ENCODE assay signal across 9 cellular contexts in the genomic region with DNA sequence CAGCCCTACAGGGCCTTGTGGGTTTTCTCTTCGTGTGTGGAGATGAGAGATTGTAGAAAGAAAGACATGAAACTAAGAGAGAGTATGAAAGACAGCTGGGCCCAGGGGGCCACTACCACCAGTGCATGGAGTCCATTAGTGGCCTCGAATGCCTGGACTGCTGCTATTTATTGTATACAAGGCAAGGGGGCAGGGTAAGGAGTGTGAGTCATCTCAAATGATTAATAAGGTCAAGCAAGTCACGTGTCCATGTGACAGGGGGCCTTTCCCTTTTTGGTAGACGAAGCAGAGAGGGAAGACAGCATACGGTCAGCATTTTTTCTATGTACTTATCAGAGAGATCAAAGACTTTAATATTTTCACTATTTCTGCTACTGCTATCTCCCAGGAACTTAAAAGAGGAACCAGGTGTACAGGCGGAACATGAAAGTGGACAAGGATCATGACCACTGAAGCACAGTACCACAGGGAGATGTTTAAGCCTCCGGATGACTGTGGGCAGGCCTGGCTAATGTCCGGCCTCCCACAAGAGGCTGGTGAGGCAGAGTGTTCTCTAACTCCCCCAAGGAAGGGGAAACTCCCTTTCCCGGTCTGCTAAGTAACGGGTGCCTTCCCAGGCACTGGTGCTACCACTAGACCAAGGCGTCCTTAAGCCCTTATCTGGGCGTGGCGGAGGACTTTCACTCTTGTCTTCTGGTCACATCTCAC. TPM values are rescaled to one million over a fixed set of nuclear protein-coding genes. Genes with fewer than 3 reads are reported as not detected.
DNase-seq lines count a peak whose midpoint lies in the region; ATAC-seq and TF ChIP-seq lines count a peak whose summit lies in the region.
"Had no signal": no experiment of that assay in that cellular context is flagged by ENCODE, and none has a peak within 500 bp of the region (broad histone marks: within the 10 kb centered on the region; RNA-seq: fewer than 3 reads in every experiment).

No MANE protein-coding gene starts in this region.

- H3K9me3 ChIP-seq in esophagus squamous epithelium = no peaks in the 10 kb centered on the region

- peak overlapping the region in 3 of 4 donors; percentile 60 to 70 (median 63) for H3K27ac ChIP-seq in esophagus squamous epithelium

- no peaks in the 10 kb centered on the region for H3K27me3 Mint-ChIP-seq in progenitor cell of endocrine pancreas

- no peaks in the 10 kb centered on the region for H3K36me3 Mint-ChIP-seq in progenitor cell of endocrine pancreas (ENCODE audit: insufficient read depth)

- peak overlapping the region; percentile 1 for H3K27ac Mint-ChIP-seq in progenitor cell of endocrine pancreas

- no peaks in the 10 kb centered on the region for H3K36me3 ChIP-seq in esophagus squamous epithelium

- no peak for TF ChIP-seq CTCF in esophagus squamous epithelium (IDR thresholded peaks at IDR 0.05)
- TF ChIP-seq CTCF in progenitor cell of endocrine pancreas (IDR thresholded peaks at IDR 0.05; ENCODE audit: unreplicated experiment) = no peak

- no peaks in the 10 kb centered on the region for H3K9me3 Mint-ChIP-seq in progenitor cell of endocrine pancreas (ENCODE audit: low read depth)

- DNase-seq in DMS53 treated with DMSO at 0.1 percent for 48 hours (lab: John Stamatoyannopoulos, UW; ENCODE audit: unreplicated experiment) (peak; percentile 37), OCI-M1 (lab: John Stamatoyannopoulos, UW) (peak; percentile 95), esophagus squamous epithelium (lab: John Stamatoyannopoulos, UW) (no peak), progenitor cell of endocrine pancreas (ENCODE audit: low spot score, unreplicated experiment) (no peak), GF-D8 (lab: John Stamatoyannopoulos, UW) (no peak)
- DNase-seq in activated effector memory CD4-positive, alpha-beta T cell treated with anti-CD3 and anti-CD28 coated beads, Interleukin-2, amount 50 U/mL, for 16 hours = no peak
- DNase-seq: NCI-H1436 treated with DMSO at 0.1 percent for 48 hours had no signal

- peaks cover 10% of the 10 kb centered on the region for H3K4me1 Mint-ChIP-seq in progenitor cell of endocrine pancreas (ENCODE audit: low read depth)

- WGBS in esophagus squamous epithelium, 2 donors = 49 to 60% methylated on average over 13 of the region's 13 CpGs

- no peak for TF ChIP-seq POLR2A in esophagus squamous epithelium (IDR thresholded peaks at IDR 0.05)

- intact Hi-C loops in esophagus squamous epithelium (cut with DNase I) = no loop called here

- no peak overlapping the region for H3K4me3 Mint-ChIP-seq in progenitor cell of endocrine pancreas (ENCODE audit: low read depth)

- H3K4me1 ChIP-seq in esophagus squamous epithelium = peaks cover 5 to 26% (median 7%) of the 10 kb centered on the region in 3 donors

- no peak overlapping the region for H3K4me3 ChIP-seq in esophagus squamous epithelium

- ATAC-seq in HG02678 (IDR thresholded peaks at IDR 0.05; ENCODE audit: unreplicated experiment) (no peak), HG03159 (IDR thresholded peaks at IDR 0.05; ENCODE audit: unreplicated experiment) (no peak)

- H3K27me3 ChIP-seq in esophagus squamous epithelium = no peaks in the 10 kb centered on the region

RNA-seq across cellular contexts. Expression of gene FGF21, which starts 25.5 kb away (rescaled TPM):
- total RNA-seq in esophagus squamous epithelium (not detected), progenitor cell of endocrine pancreas (not detected in 2 replicates)

RNA-seq across cellular contexts. Expression of gene FUT1, which starts 28.4 kb away (rescaled TPM):
- total RNA-seq in esophagus squamous epithelium (1 to 10 TPM; 3.4 to 6.3 (median 4.8) TPM), progenitor cell of endocrine pancreas (5.4 and 6.9 TPM in 2 replicates)

RNA-seq across cellular contexts. Expression of gene BCAT2, which starts 30.0 kb away (rescaled TPM):
- 10 to 100 TPM; 22.8 to 61.0 (median 42.2) TPM for total RNA-seq in esophagus squamous epithelium
- total RNA-seq in progenitor cell of endocrine pancreas = 61.0 and 70.0 TPM in 2 replicates

RNA-seq across cellular contexts. Expression of gene IZUMO1, which starts 34.1 kb away (rescaled TPM):
- total RNA-seq in esophagus squamous epithelium (10 to 100 TPM in 1 of 4 donors, 1 to 10 TPM in 2, not detected in 1; 2.3 to 56.0 (median 5.0) TPM), progenitor cell of endocrine pancreas (0.55 and 1.0 TPM in 2 replicates)

RNA-seq across cellular contexts. Expression of gene RASIP1, which starts 40.4 kb away (rescaled TPM):
- total RNA-seq in esophagus squamous epithelium (1 to 10 TPM; 4.0 to 9.6 (median 6.5) TPM), progenitor cell of endocrine pancreas (1.9 and 2.4 TPM in 2 replicates)

Comparison
In these comparisons a context has a peak if more than half of its experiments do, and no peak if none do; other contexts are left out.
1. DNase-seq: peak in DMS53 treated with DMSO at 0.1 percent for 48 hours (single experiment) and OCI-M1 (single experiment); none in esophagus squamous epithelium (single experiment), progenitor cell of endocrine pancreas (single experiment), GF-D8 (single experiment) and activated effector memory CD4-positive, alpha-beta T cell treated with anti-CD3 and anti-CD28 coated beads, Interleukin-2, amount 50 U/mL, for 16 hours (single experiment).